Comparison of ENCODE assay signal across 14 cellular contexts in the genomic region with DNA sequence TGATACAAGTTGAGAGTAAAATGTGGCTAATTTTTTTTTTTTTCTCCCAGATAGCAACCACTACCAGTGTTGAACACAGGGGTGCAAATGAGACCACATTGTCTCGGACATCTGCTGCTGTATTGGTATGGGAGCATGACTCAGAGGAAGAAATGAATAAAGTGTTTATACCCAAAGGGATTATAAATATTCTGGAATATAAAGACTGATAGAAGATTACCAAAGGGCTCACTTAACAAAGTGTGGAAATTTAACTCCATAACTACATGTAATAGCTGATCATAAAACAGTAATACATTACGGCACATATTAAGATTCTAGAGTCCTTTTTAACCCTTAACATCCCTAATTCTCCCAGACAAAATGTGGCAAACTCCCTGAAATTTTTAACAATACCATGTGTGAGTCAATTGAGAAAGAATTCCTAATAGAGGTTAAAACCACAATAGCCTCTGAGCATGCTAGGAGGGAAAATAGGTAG.
DNase-seq lines count a peak whose midpoint lies in the region; ATAC-seq, FAIRE-seq and TF ChIP-seq lines count a peak whose summit lies in the region.
"Had no signal": no experiment of that assay in that cellular context is flagged by ENCODE, and none has a peak within 500 bp of the region (broad histone marks: within the 10 kb centered on the region; RNA-seq: fewer than 3 reads in every experiment).

No MANE protein-coding gene starts in this region.

- H3K9ac ChIP-seq in BLaER1 treated with 17β-estradiol and CSF1 and Interleukin-3, amounts not matched to agents 10 nM and 100 nM, result no peak overlapping the region
- H3K9ac ChIP-seq in HUES48 (ENCODE audit: low read depth, low read length) (no peak overlapping the region), keratinocyte (ENCODE audit: control insufficient read depth, extremely low read depth, insufficient read depth, low read length) (no peak overlapping the region)

- DNase-seq in brain pericyte (ENCODE audit: low read depth, low spot score), result peak; percentile 11
- DNase-seq in keratinocyte (ENCODE audit: low read depth, low spot score), result no peak
- DNase-seq in activated T-cell treated with anti-CD3 and anti-CD28 coated beads, Interleukin-2, amount 50 U/mL, for 1 hour, result no peak
- no peak for DNase-seq in stimulated activated CD4-positive, alpha-beta T cell treated with anti-CD3 and anti-CD28 coated beads, Interleukin-1b, Interleukin-23, amount 100 ng/mL, for 48 hours
- DNase-seq in Right ventricle myocardium inferior (ENCODE audit: missing footprints), result no peak
- DNase-seq: CD4-positive, CD25-positive, alpha-beta regulatory T cell; effector CD4-positive, alpha-beta T cell; OCI-M1; ovary; stimulated activated naive CD4-positive, alpha-beta T cell had no signal

- H3K27ac ChIP-seq in BLaER1 treated with 17β-estradiol and CSF1 and Interleukin-3, amounts not matched to agents 10 nM and 100 nM, result no peak overlapping the region
- H3K27ac ChIP-seq in HUES48 (ENCODE audit: low read depth, low read length) (peak overlapping the region; percentile 67), keratinocyte (ENCODE audit: control insufficient read depth, insufficient read depth, low read length) (peak overlapping the region; percentile 54)
- H3K27ac ChIP-seq: ovary had no signal

- H3K27me3 ChIP-seq in BLaER1 treated with 17β-estradiol and CSF1 and Interleukin-3, amounts not matched to agents 10 nM and 100 nM, result no peaks in the 10 kb centered on the region
- H3K27me3 ChIP-seq in HUES48 (ENCODE audit: control insufficient read depth, insufficient read depth, low read length), result no peaks in the 10 kb centered on the region
- H3K27me3 ChIP-seq in keratinocyte (ENCODE audit: control insufficient read depth, extremely low read depth, insufficient read depth, low read length), result no peaks in the 10 kb centered on the region
- H3K27me3 ChIP-seq: ovary had no signal

- TF ChIP-seq CTCF in keratinocyte (optimal IDR thresholded peaks at IDR 0.05 in 1 of 3, IDR thresholded peaks at IDR 0.05 in 1 of 3, conservative IDR thresholded peaks at IDR 0.05 in 1 of 3; ENCODE audit: extremely low read depth in 1 of 3, insufficient read depth in 2 of 3, low read length in 3 of 3), result peak in 2 of 3 experiments; percentile 16 to 28

- H3K4me2 ChIP-seq in BLaER1 treated with 17β-estradiol and CSF1 and Interleukin-3, amounts not matched to agents 10 nM and 100 nM, result peak overlapping the region in 10 of 11 experiments; percentile 16 to 64 (median 48); a peak in 15 of 22 replicates
- H3K4me2 ChIP-seq in keratinocyte (ENCODE audit: control insufficient read depth, extremely low read depth, insufficient read depth, low read depth, low read length), result peak overlapping the region; percentile 39

- peaks cover 0 to 6% (median 0%) of the 10 kb centered on the region in 11 experiments; a peak in 1 of 22 replicates for H3K9me3 ChIP-seq in BLaER1 treated with 17β-estradiol and CSF1 and Interleukin-3, amounts not matched to agents 10 nM and 100 nM (replicated peaks in 1 of 11)
- H3K9me3 ChIP-seq in HUES48 (ENCODE audit: control insufficient read depth, insufficient read depth, low read length) (no peaks in the 10 kb centered on the region), keratinocyte (ENCODE audit: control insufficient read depth, low read depth, low read length) (no peaks in the 10 kb centered on the region)
- H3K9me3 ChIP-seq: ovary had no signal

- ATAC-seq in GM21360 (IDR thresholded peaks at IDR 0.05; ENCODE audit: unreplicated experiment), result no peak
- no peak for ATAC-seq in Right ventricle myocardium inferior
- ATAC-seq: HepG2 had no signal

- H2AFZ ChIP-seq in keratinocyte (ENCODE audit: control insufficient read depth, low read length), result peak overlapping the region; percentile 40

- H3K4me3 ChIP-seq in BLaER1 treated with 17β-estradiol and CSF1 and Interleukin-3, amounts not matched to agents 10 nM and 100 nM, result no peak overlapping the region
- no peak overlapping the region for H3K4me3 ChIP-seq in HUES48 (ENCODE audit: low read depth, low read length)
- peak overlapping the region in 1 of 3 experiments; percentile 35 for H3K4me3 ChIP-seq in keratinocyte (ENCODE audit: control insufficient read depth in 2 of 3, extremely low read depth in 1 of 3, insufficient read depth in 2 of 3, low read depth in 1 of 3, low read length in 3 of 3)
- H3K4me3 ChIP-seq: ovary had no signal

- H3K36me3 ChIP-seq in BLaER1 treated with 17β-estradiol and CSF1 and Interleukin-3, amounts not matched to agents 10 nM and 100 nM, result no peaks in the 10 kb centered on the region
- H3K36me3 ChIP-seq in HUES48 (ENCODE audit: control insufficient read depth, insufficient read depth, low read length) (no peaks in the 10 kb centered on the region), keratinocyte (ENCODE audit: control insufficient read depth in 2 of 2, extremely low read depth in 1 of 2, insufficient read depth in 2 of 2, low read length in 2 of 2) (no peaks in the 10 kb centered on the region)
- H3K36me3 ChIP-seq: ovary had no signal

- peaks cover 15 to 23% (median 20%) of the 10 kb centered on the region in 10 experiments; a peak in 19 of 20 replicates for H3K4me1 ChIP-seq in BLaER1 treated with 17β-estradiol and CSF1 and Interleukin-3, amounts not matched to agents 10 nM and 100 nM
- H3K4me1 ChIP-seq in HUES48 (ENCODE audit: control insufficient read depth, insufficient read depth, low read length) (peaks cover 29% of the 10 kb centered on the region), keratinocyte (ENCODE audit: control insufficient read depth, extremely low read depth, insufficient read depth, low read length) (peaks cover 35% of the 10 kb centered on the region)

- dilution Hi-C loops in keratinocyte (cut with MboI; ENCODE audit: extremely low pct_ligation_motif_present, low sequenced_read_pairs), result no loop called here

- no peaks in the 10 kb centered on the region for H3K9me1 ChIP-seq in keratinocyte (ENCODE audit: control insufficient read depth, extremely low read depth, insufficient read depth, low read length)

- no peaks in the 10 kb centered on the region for H3K79me2 ChIP-seq in keratinocyte (ENCODE audit: control insufficient read depth, insufficient read depth, low read length)

- peak; percentile 71 for FAIRE-seq in keratinocyte (lab: Jason Lieb, UNC)
- FAIRE-seq: HepG2 had no signal

- intact Hi-C loops in Right ventricle myocardium inferior (cut with DNase I), result no loop called here

- no peaks in the 10 kb centered on the region for H4K20me1 ChIP-seq in BLaER1 treated with 17β-estradiol and CSF1 and Interleukin-3, amounts not matched to agents 10 nM and 100 nM
- H4K20me1 ChIP-seq in keratinocyte (ENCODE audit: control insufficient read depth, extremely low read depth, insufficient read depth, low read length), result no peaks in the 10 kb centered on the region

Comparison
In these comparisons a context has a peak if more than half of its experiments do, and no peak if none do; other contexts are left out.
1. H3K27ac ChIP-seq: peak in HUES48 (single experiment) and keratinocyte (single experiment); none in BLaER1 treated with 17β-estradiol and CSF1 and Interleukin-3, amounts not matched to agents 10 nM and 100 nM (0 of 11).